In the genomic region with DNA sequence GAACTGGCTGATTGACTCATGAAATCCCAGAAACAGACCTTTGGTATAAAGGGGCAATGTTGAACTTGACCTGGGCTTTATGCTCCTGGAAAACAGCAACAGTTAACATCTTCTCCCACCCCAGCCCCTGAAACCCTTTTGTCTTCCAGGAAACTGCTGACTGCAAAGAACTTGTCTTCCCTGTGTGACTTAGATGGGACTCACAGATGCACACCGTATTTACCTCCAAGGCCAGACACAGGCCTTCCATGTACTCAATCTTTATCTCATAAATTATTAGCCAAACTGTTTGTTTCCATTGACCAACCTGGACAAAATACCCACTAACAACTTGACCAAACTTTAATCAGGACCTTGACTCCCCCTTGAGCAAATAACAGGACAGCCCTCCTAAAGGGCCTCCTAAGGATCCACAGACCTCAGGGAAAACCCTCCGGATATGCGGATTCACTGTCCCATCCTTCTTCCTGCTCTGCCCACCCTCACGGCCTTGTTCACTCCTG, we compare ENCODE assay signal across 36 cellular contexts. TPM values are rescaled to one million over a fixed set of nuclear protein-coding genes. Genes with fewer than 3 reads are reported as not detected.
"Had no signal": no experiment of that assay in that cellular context is flagged by ENCODE, and none has a peak within 500 bp of the region (broad histone marks: within the 10 kb centered on the region; RNA-seq: fewer than 3 reads in every experiment).

No MANE protein-coding gene starts in this region.

- FAIRE-seq: islet of Langerhans had no signal

- H3K4me1 ChIP-seq: colonic mucosa, foreskin keratinocyte, gastroesophageal sphincter, heart left ventricle, parathyroid adenoma, suprapubic skin, transverse colon, upper lobe of right lung, uterus had no signal

- H3K4me3 ChIP-seq: colonic mucosa, gastroesophageal sphincter, heart left ventricle, lung, mucosa of descending colon, smooth muscle cell, suprapubic skin, transverse colon, upper lobe of right lung, uterus had no signal

- H3K27me3 Mint-ChIP-seq: dendritic cell treated with granulocyte-macrophage colony-stimulating factor and Interleukin-4, amounts not matched to agents 40 ng/mL and 50 ng/mL, for 4 days; memory B cell; naive B cell; natural killer cell treated with Interleukin-12 subunit alpha and Interleukin-12 subunit beta and Interleukin-15 and Interleukin-18, amount 100 ng/mL, for 72 hours; stimulated activated naive CD8-positive, alpha-beta T cell treated with anti-CD3 and anti-CD28 coated beads, Interleukin-15, amount 100 ng/mL, for 72 hours had no signal

- H3K4me3 Mint-ChIP-seq: dendritic cell treated with granulocyte-macrophage colony-stimulating factor and Interleukin-4, amounts not matched to agents 40 ng/mL and 50 ng/mL, for 4 days; endodermal cell; memory B cell; mesothelial cell of epicardium; naive B cell; natural killer cell treated with Interleukin-12 subunit alpha and Interleukin-12 subunit beta and Interleukin-15 and Interleukin-18, amount 100 ng/mL, for 72 hours; neural crest cell; stimulated activated naive CD8-positive, alpha-beta T cell treated with anti-CD3 and anti-CD28 coated beads, Interleukin-15, amount 100 ng/mL, for 72 hours had no signal

- H3K27me3 ChIP-seq: colonic mucosa, foreskin keratinocyte, gastroesophageal sphincter, neutrophil, suprapubic skin, transverse colon, upper lobe of right lung, uterus had no signal

- H3K9ac ChIP-seq: parathyroid adenoma had no signal

- H2AFZ ChIP-seq: parathyroid adenoma had no signal

- H3K36me3 ChIP-seq: colonic mucosa, gastroesophageal sphincter, heart left ventricle, neutrophil, suprapubic skin, transverse colon, upper lobe of right lung, uterus had no signal

- H3K27ac ChIP-seq: colonic mucosa, epithelial cell of prostate, foreskin keratinocyte, gastroesophageal sphincter, heart left ventricle, neutrophil, parathyroid adenoma, suprapubic skin, transverse colon, upper lobe of right lung, uterus had no signal

- H3K36me3 Mint-ChIP-seq: memory B cell; naive B cell; natural killer cell treated with Interleukin-12 subunit alpha and Interleukin-12 subunit beta and Interleukin-15 and Interleukin-18, amount 100 ng/mL, for 72 hours had no signal

- H3K9me3 Mint-ChIP-seq: dendritic cell treated with granulocyte-macrophage colony-stimulating factor and Interleukin-4, amounts not matched to agents 40 ng/mL and 50 ng/mL, for 4 days; endodermal cell; memory B cell; mesothelial cell of epicardium; natural killer cell treated with Interleukin-12 subunit alpha and Interleukin-12 subunit beta and Interleukin-15 and Interleukin-18, amount 100 ng/mL, for 72 hours; neural crest cell; stimulated activated naive CD8-positive, alpha-beta T cell treated with anti-CD3 and anti-CD28 coated beads, Interleukin-15, amount 100 ng/mL, for 72 hours had no signal

- DNase-seq: colonic mucosa; effector CD8-positive, alpha-beta T cell; endodermal cell; foreskin keratinocyte; heart left ventricle; hippocampal formation; kidney glomerular epithelial cell; left colon; left ventricle myocardium superior; mucosa of descending colon; naive B cell; stimulated activated CD4-positive, alpha-beta T cell treated with anti-CD3 and anti-CD28 coated beads, Interleukin-12 subunit alpha, Interleukin-12 subunit beta, amount 100 ng/mL, for 4 hours; stimulated activated CD4-positive, alpha-beta T cell treated with anti-CD3 and anti-CD28 coated beads, Interleukin-1b, Interleukin-23, amount 100 ng/mL, for 48 hours; stimulated activated CD4-positive, alpha-beta T cell treated with anti-CD3 and anti-CD28 coated beads, Interleukin-4, amount 100 ng/mL, for 1 hour; stimulated activated CD8-positive, alpha-beta memory T cell treated with anti-CD3 and anti-CD28 coated beads, Interleukin-4, amount 100 ng/mL, for 48 hours; stimulated activated naive CD4-positive, alpha-beta T cell; stimulated activated naive CD8-positive, alpha-beta T cell treated with anti-CD3 and anti-CD28 coated beads, Interleukin-15, amount 100 ng/mL, for 72 hours; transverse colon; upper lobe of right lung; uterus had no signal

- ATAC-seq: esophagus mucosa; foreskin keratinocyte; gastroesophageal sphincter; heart left ventricle; left colon; left ventricle myocardium superior; mucosa of descending colon; natural killer cell treated with Interleukin-12 subunit alpha and Interleukin-12 subunit beta and Interleukin-15 and Interleukin-18, amount 100 ng/mL, for 72 hours; sciatic nerve; stimulated activated naive CD8-positive, alpha-beta T cell treated with anti-CD3 and anti-CD28 coated beads, Interleukin-15, amount 100 ng/mL, for 72 hours; upper lobe of right lung had no signal

- H3K27ac Mint-ChIP-seq: dendritic cell treated with granulocyte-macrophage colony-stimulating factor and Interleukin-4, amounts not matched to agents 40 ng/mL and 50 ng/mL, for 4 days; endodermal cell; memory B cell; mesothelial cell of epicardium; natural killer cell treated with Interleukin-12 subunit alpha and Interleukin-12 subunit beta and Interleukin-15 and Interleukin-18, amount 100 ng/mL, for 72 hours; progenitor cell of endocrine pancreas; stimulated activated naive CD8-positive, alpha-beta T cell treated with anti-CD3 and anti-CD28 coated beads, Interleukin-15, amount 100 ng/mL, for 72 hours had no signal

- H3K4me1 Mint-ChIP-seq: memory B cell; naive B cell; neural crest cell; stimulated activated naive CD8-positive, alpha-beta T cell treated with anti-CD3 and anti-CD28 coated beads, Interleukin-15, amount 100 ng/mL, for 72 hours had no signal

- H3K4me2 ChIP-seq: smooth muscle cell had no signal

- H3K79me2 ChIP-seq: parathyroid adenoma had no signal

- H3K9me3 ChIP-seq: colonic mucosa, gastroesophageal sphincter, heart left ventricle, neutrophil, suprapubic skin, transverse colon, upper lobe of right lung, uterus had no signal

RNA-seq across cellular contexts. Expression of a gene that starts 36.3 kb away (rescaled TPM):
- total RNA-seq: foreskin keratinocyte; natural killer cell treated with Interleukin-12 subunit alpha and Interleukin-12 subunit beta and Interleukin-15 and Interleukin-18, amount 100 ng/mL, for 72 hours had no signal
- polyA plus RNA-seq: foreskin keratinocyte had no signal
